ENCODE assay signal across 8 cellular contexts in genomic region chr17:80414803-80415625, GRCh38. TPM values are rescaled to one million over a fixed set of nuclear protein-coding genes. Genes with fewer than 3 reads are reported as not detected.
A peak's percentile ranks its signal among the peaks of the same experiment; 100 is the strongest.
DNase-seq lines count a peak whose midpoint lies in the region; ATAC-seq and TF ChIP-seq lines count a peak whose summit lies in the region.

Gene ENDOV, plus strand, starts transcription at chr17:80415167. Its CDS starts 28 bp downstream, at chr17:80415195.

- ATAC-seq in HG02642 (IDR thresholded peaks at IDR 0.05; ENCODE audit: poor library complexity, unreplicated experiment): peak; percentile 92

- H3K36me3 Mint-ChIP-seq in activated naive CD4-positive, alpha-beta T cell treated with anti-CD3 and anti-CD28 coated beads, Interleukin-2, amount 50 U/mL, for 24 hours: peaks cover 3% of the 10 kb centered on the region

- TF ChIP-seq CTCF in GM10248 (IDR thresholded peaks at IDR 0.05; ENCODE audit: control extremely low read depth, extremely low read depth, low read depth, missing control alignments): no peak

- H3K27ac Mint-ChIP-seq in activated naive CD4-positive, alpha-beta T cell treated with anti-CD3 and anti-CD28 coated beads, Interleukin-2, amount 50 U/mL, for 24 hours: peak within 1 kb of the TSS; percentile 79

- DNase-seq in GM10248 (ENCODE audit: extremely low spot score) (peak; percentile 100), NCI-H1105 treated with DMSO at 0.1 percent for 48 hours (lab: John Stamatoyannopoulos, UW) (peak; percentile 85), SKM-1 (lab: John Stamatoyannopoulos, UW; ENCODE audit: unreplicated experiment) (peak; percentile 83), glomerular endothelial cell (ENCODE audit: extremely low read depth, low read depth, low spot score) (peak; percentile 55), nucleus accumbens (lab: John Stamatoyannopoulos, UW) (peak in 55 of 56 donors; percentile 53 to 99 (median 94)), superior temporal gyrus (ENCODE audit: extremely low spot score) (peak; percentile 98)

- H3K27me3 Mint-ChIP-seq in activated naive CD4-positive, alpha-beta T cell treated with anti-CD3 and anti-CD28 coated beads, Interleukin-2, amount 50 U/mL, for 24 hours: peaks cover 8% of the 10 kb centered on the region

- CTCF ChIA-PET in GM10248 (lab: Yijun Ruan, JAX): interaction anchor here (1.4 to 2.2 kb wide), 3 partner anchors 9 to 161 kb away, joined by 3 to 11 read pairs (median 5); no protein-coding TSS in a partner anchor

- H3K4me1 Mint-ChIP-seq in activated naive CD4-positive, alpha-beta T cell treated with anti-CD3 and anti-CD28 coated beads, Interleukin-2, amount 50 U/mL, for 24 hours: peaks cover 28% of the 10 kb centered on the region

- H3K4me3 Mint-ChIP-seq in activated naive CD4-positive, alpha-beta T cell treated with anti-CD3 and anti-CD28 coated beads, Interleukin-2, amount 50 U/mL, for 24 hours: peak within 1 kb of the TSS; percentile 84

- POLR2A ChIA-PET in GM10248 (lab: Yijun Ruan, JAX): no interaction called here

- no peaks in the 10 kb centered on the region for H3K9me3 Mint-ChIP-seq in activated naive CD4-positive, alpha-beta T cell treated with anti-CD3 and anti-CD28 coated beads, Interleukin-2, amount 50 U/mL, for 24 hours

RNA-seq across cellular contexts. Expression of gene ENDOV, which starts in this region (rescaled TPM):
- total RNA-seq in glomerular endothelial cell: 22.0 and 30.8 TPM in 2 replicates

Comparison
In these comparisons a context has a peak if more than half of its experiments do, and no peak if none do; other contexts are left out.
1. Peak in every context shown above with its lines: DNase-seq and ATAC-seq.